In genomic region chr1:59670662-59671061, GRCh38 we compare ENCODE assay signal across 16 cellular contexts.
A peak's percentile ranks its signal among the peaks of the same experiment; 100 is the strongest.
DNase-seq lines count a peak whose midpoint lies in the region; ATAC-seq and TF ChIP-seq lines count a peak whose summit lies in the region.
"Had no signal": no experiment of that assay in that cellular context is flagged by ENCODE, and none has a peak within 500 bp of the region (broad histone marks: within the 10 kb centered on the region; RNA-seq: fewer than 3 reads in every experiment).

No MANE protein-coding gene starts in this region.

- H2BK5ac ChIP-seq in mesendoderm (ENCODE audit: low read length): no peak overlapping the region

- no peak for TF ChIP-seq POLR2A in stomach (IDR thresholded peaks at IDR 0.05)

- no peak overlapping the region for H3K4me2 ChIP-seq in mesendoderm (ENCODE audit: low read length)
- no peak overlapping the region for H3K4me2 ChIP-seq in smooth muscle cell

- H3K27ac Mint-ChIP-seq in brain: peak overlapping the region in 3 of 5 experiments; percentile 68 to 91 (median 82)
- H3K27ac Mint-ChIP-seq: memory B cell had no signal

- H3K4me1 ChIP-seq in HUES64 (ENCODE audit: insufficient read depth, low read length) (peaks cover 21% of the 10 kb centered on the region), mesendoderm (ENCODE audit: control insufficient read depth, low read depth, low read length) (peaks cover 4% of the 10 kb centered on the region), stomach (peaks cover 13 to 33% (median 27%) of the 10 kb centered on the region in 4 donors), smooth muscle cell (ENCODE audit: low read depth) (peaks cover 26% of the 10 kb centered on the region)
- H3K4me1 ChIP-seq: BE2C had no signal

- H3K4me3 ChIP-seq in HUES64 (ENCODE audit: low read length) (no peak overlapping the region), mesendoderm (ENCODE audit: low read length) (no peak overlapping the region), stomach (no peak overlapping the region), smooth muscle cell (no peak overlapping the region)
- H3K4me3 ChIP-seq: SK-N-MC had no signal

- H3K79me1 ChIP-seq in mesendoderm (ENCODE audit: low read length): no peaks in the 10 kb centered on the region

- DNase-seq in mesendoderm (no peak), stomach (no peak), smooth muscle cell (lab: John Stamatoyannopoulos, UW; ENCODE audit: unreplicated experiment) (no peak), T-helper 9 cell (no peak), AG20443 (ENCODE audit: low spot score) (no peak)
- DNase-seq: activated naive CD4-positive, alpha-beta T cell treated with anti-CD3 and anti-CD28 coated beads, Interleukin-2, amount 50 U/mL, for 16 hours; BE2C; effector memory CD4-positive, alpha-beta T cell; NCI-H1694; NCI-H510A treated with DMSO at 0.1 percent for 48 hours; stimulated activated CD4-positive, alpha-beta T cell treated with anti-CD3 and anti-CD28 coated beads, Interleukin-15, amount 100 ng/mL, for 24 hours had no signal

- no peak overlapping the region for H2BK15ac ChIP-seq in mesendoderm (replicated peaks; ENCODE audit: low read depth)

- no peak overlapping the region for H3K4ac ChIP-seq in mesendoderm (ENCODE audit: low read depth, low read length)

- TF ChIP-seq CTCF in brain (conservative IDR thresholded peaks at IDR 0.05) (no peak), stomach (IDR thresholded peaks at IDR 0.05) (no peak), smooth muscle cell (IDR thresholded peaks at IDR 0.05; ENCODE audit: borderline replicate concordance, insufficient read depth, poor library complexity, severe bottlenecking) (no peak)

- H2AFZ ChIP-seq in smooth muscle cell (ENCODE audit: low read depth): no peak overlapping the region

- H3K9me3 ChIP-seq in HUES64 (ENCODE audit: insufficient read depth, low read depth, low read length) (no peaks in the 10 kb centered on the region), stomach (no peaks in the 10 kb centered on the region), smooth muscle cell (replicated peaks; ENCODE audit: low read depth) (no peaks in the 10 kb centered on the region)
- H3K9me3 ChIP-seq: BE2C had no signal

- no peak for ATAC-seq in GM18511 (IDR thresholded peaks at IDR 0.05; ENCODE audit: unreplicated experiment)

- TF ChIP-seq EP300 in stomach (IDR thresholded peaks at IDR 0.05): no peak

- no peaks in the 10 kb centered on the region for H3K36me3 Mint-ChIP-seq in brain

- H4K20me1 ChIP-seq in smooth muscle cell (ENCODE audit: low read depth): no peaks in the 10 kb centered on the region

- H3K79me2 ChIP-seq in mesendoderm (ENCODE audit: control insufficient read depth, insufficient read depth, low read length) (no peaks in the 10 kb centered on the region), smooth muscle cell (ENCODE audit: low read depth) (no peaks in the 10 kb centered on the region)

- H3K23ac ChIP-seq in mesendoderm (ENCODE audit: low read length): no peak overlapping the region

- peaks cover 21% of the 10 kb centered on the region for H3F3A ChIP-seq in smooth muscle cell (ENCODE audit: low read depth)

- H3K27me3 Mint-ChIP-seq in brain: no peaks in the 10 kb centered on the region
- H3K27me3 Mint-ChIP-seq: memory B cell had no signal

- H3K27me3 ChIP-seq in HUES64 (ENCODE audit: insufficient read depth, low read length): no peaks in the 10 kb centered on the region
- no peaks in the 10 kb centered on the region for H3K27me3 ChIP-seq in mesendoderm (ENCODE audit: insufficient read depth, low read length, poor library complexity)
- H3K27me3 ChIP-seq in stomach: no peaks in the 10 kb centered on the region
- no peaks in the 10 kb centered on the region for H3K27me3 ChIP-seq in smooth muscle cell (ENCODE audit: low read depth)
- H3K27me3 ChIP-seq: BE2C had no signal

- H4K8ac ChIP-seq in mesendoderm (ENCODE audit: low read depth, low read length): no peak overlapping the region

- peak overlapping the region; percentile 30; the same call in 1 of the 2 replicates for H3K9ac ChIP-seq in HUES64 (ENCODE audit: low read depth, low read length)
- H3K9ac ChIP-seq in mesendoderm (ENCODE audit: low read length): no peak overlapping the region
- no peak overlapping the region for H3K9ac ChIP-seq in smooth muscle cell (ENCODE audit: low read depth)

- H2BK120ac ChIP-seq in mesendoderm (ENCODE audit: low read depth, low read length): no peak overlapping the region

- peak overlapping the region; percentile 31 for H3K18ac ChIP-seq in mesendoderm (ENCODE audit: low read length)

- H3K36me3 ChIP-seq in HUES64 (ENCODE audit: insufficient read depth, low read length): no peaks in the 10 kb centered on the region
- H3K36me3 ChIP-seq in mesendoderm (ENCODE audit: control insufficient read depth, insufficient read depth, low read length): no peaks in the 10 kb centered on the region
- no peaks in the 10 kb centered on the region for H3K36me3 ChIP-seq in stomach
- H3K36me3 ChIP-seq in smooth muscle cell (ENCODE audit: low read depth): no peaks in the 10 kb centered on the region
- H3K36me3 ChIP-seq: BE2C had no signal

- peaks cover 31% of the 10 kb centered on the region for H3K4me1 Mint-ChIP-seq in brain

- intact Hi-C loops in stomach (cut with DNase I; ENCODE audit: low total_unique reads): no loop called here

- no peak overlapping the region for H3K4me3 Mint-ChIP-seq in brain
- H3K4me3 Mint-ChIP-seq: memory B cell had no signal

- no peak overlapping the region for H4K5ac ChIP-seq in mesendoderm (ENCODE audit: low read length)

- H3K9me3 Mint-ChIP-seq in brain: peaks cover 0 to 8% (median 0%) of the 10 kb centered on the region in 5 experiments
- H3K9me3 Mint-ChIP-seq: memory B cell had no signal

- no peak overlapping the region for H3K56ac ChIP-seq in mesendoderm (ENCODE audit: low read length)

- no peak overlapping the region for H2AK5ac ChIP-seq in mesendoderm (ENCODE audit: low read length)

- H3K27ac ChIP-seq in HUES64 (ENCODE audit: low read depth, low read length) (peak overlapping the region; percentile 63), mesendoderm (ENCODE audit: low read depth, low read length) (no peak overlapping the region), stomach (peak overlapping the region in 3 of 5 donors; percentile 42 to 54 (median 44)), smooth muscle cell (ENCODE audit: low read depth) (no peak overlapping the region)
- H3K27ac ChIP-seq: SK-N-MC had no signal

- WGBS in HUES64: 95% methylated on average over 1 of the region's 1 CpG
- WGBS in mesendoderm (ENCODE audit: extremely low coverage, insufficient coverage, low lambda C conversion rate): no CpG with 5 or more reads among the region's 1 CpG
- whole genome bisulfite sequencing in stomach, 5 donors: 84 to 100% (median 89%) methylated on average over 1 of the region's 1 CpG
- WGBS in smooth muscle cell (ENCODE audit: low lambda C conversion rate): 100% methylated on average over 1 of the region's 1 CpG

Comparison
In these comparisons a context has a peak if more than half of its experiments do, and no peak if none do; other contexts are left out.
1. H3K27ac ChIP-seq: peak in HUES64 (single experiment) and stomach (3 of 5); none in mesendoderm (single experiment) and smooth muscle cell (single experiment).